8 cellular contexts compared by ENCODE assay signal in genomic region chr2:73174941-73175662, GRCh38. TPM values are rescaled to one million over a fixed set of nuclear protein-coding genes. Genes with fewer than 3 reads are reported as not detected.
A peak's percentile ranks its signal among the peaks of the same experiment; 100 is the strongest.
DNase-seq lines count a peak whose midpoint lies in the region; ATAC-seq and TF ChIP-seq lines count a peak whose summit lies in the region.
"Had no signal": no experiment of that assay in that cellular context is flagged by ENCODE, and none has a peak within 500 bp of the region (broad histone marks: within the 10 kb centered on the region; RNA-seq: fewer than 3 reads in every experiment).

No MANE protein-coding gene starts in this region.

- in situ Hi-C loops in astrocyte of the spinal cord (cut with HindIII; ENCODE audit: low sequenced_read_pairs): no loop called here

- no peaks in the 10 kb centered on the region for H3K36me3 Mint-ChIP-seq in stimulated activated effector memory CD8-positive, alpha-beta T cell treated with anti-CD3 and anti-CD28 coated beads, Interleukin-12 subunit alpha, Interleukin-12 subunit beta, amount 100 ng/mL, for 72 hours
- no peaks in the 10 kb centered on the region for H3K36me3 Mint-ChIP-seq in endothelial cell (ENCODE audit: low read depth, unreplicated experiment)

- H3K27me3 ChIP-seq in left lung: peaks cover 7 to 75% of the 10 kb centered on the region in 2 donors

- no peak for DNase-seq in HFF-Myc (ENCODE audit: extremely low read depth, low read depth)
- no peak for DNase-seq in astrocyte of the spinal cord (ENCODE audit: low read depth, low spot score)
- no peak for DNase-seq in left lung
- no peak for DNase-seq in stimulated activated effector memory CD8-positive, alpha-beta T cell treated with anti-CD3 and anti-CD28 coated beads, Interleukin-12 subunit alpha, Interleukin-12 subunit beta, amount 100 ng/mL, for 72 hours (ENCODE audit: low spot score in 2 of 2)
- DNase-seq in mucosa of descending colon: no peak
- no peak for DNase-seq in endothelial cell (ENCODE audit: low spot score)
- no peak for DNase-seq in NCI-H1694 treated with DMSO at 0.1 percent for 48 hours (lab: John Stamatoyannopoulos, UW)
- DNase-seq: foreskin keratinocyte had no signal

- intact Hi-C loops in left lung (cut with DNase I) (no loop called here), mucosa of descending colon (cut with DNase I, micrococcal nuclease) (loop anchor here in 1 of 2 donors (10.0 kb wide), 1 partner anchor 280 kb away; no protein-coding TSS in a partner anchor)

- peaks cover 32% of the 10 kb centered on the region for H3K4me1 Mint-ChIP-seq in stimulated activated effector memory CD8-positive, alpha-beta T cell treated with anti-CD3 and anti-CD28 coated beads, Interleukin-12 subunit alpha, Interleukin-12 subunit beta, amount 100 ng/mL, for 72 hours
- H3K4me1 Mint-ChIP-seq in endothelial cell (ENCODE audit: unreplicated experiment): peaks cover 9% of the 10 kb centered on the region

- no peaks in the 10 kb centered on the region for H3K9me3 Mint-ChIP-seq in stimulated activated effector memory CD8-positive, alpha-beta T cell treated with anti-CD3 and anti-CD28 coated beads, Interleukin-12 subunit alpha, Interleukin-12 subunit beta, amount 100 ng/mL, for 72 hours
- H3K9me3 Mint-ChIP-seq in endothelial cell (ENCODE audit: unreplicated experiment): no peaks in the 10 kb centered on the region

- H3K4me3 Mint-ChIP-seq in stimulated activated effector memory CD8-positive, alpha-beta T cell treated with anti-CD3 and anti-CD28 coated beads, Interleukin-12 subunit alpha, Interleukin-12 subunit beta, amount 100 ng/mL, for 72 hours: peak overlapping the region; percentile 88
- H3K4me3 Mint-ChIP-seq in endothelial cell (ENCODE audit: unreplicated experiment): no peak overlapping the region

- TF ChIP-seq CTCF in HFF-Myc (IDR thresholded peaks at IDR 0.05; ENCODE audit: low read depth, low read length, missing control alignments) (no peak), astrocyte of the spinal cord (IDR thresholded peaks at IDR 0.05; ENCODE audit: low read depth, low read length) (no peak), left lung (IDR thresholded peaks at IDR 0.05) (no peak), mucosa of descending colon (IDR thresholded peaks at IDR 0.05) (no peak), endothelial cell (IDR thresholded peaks at IDR 0.05; ENCODE audit: unreplicated experiment) (no peak)

- H3K36me3 ChIP-seq in left lung (no peaks in the 10 kb centered on the region), mucosa of descending colon (ENCODE audit: low read depth) (no peaks in the 10 kb centered on the region)

- peaks cover 18% of the 10 kb centered on the region for H3K27me3 Mint-ChIP-seq in endothelial cell (ENCODE audit: unreplicated experiment)

- H3K4me1 ChIP-seq in left lung: peaks cover 21 to 31% of the 10 kb centered on the region in 2 donors
- peaks cover 16% of the 10 kb centered on the region for H3K4me1 ChIP-seq in mucosa of descending colon (ENCODE audit: low read depth)

- no peak for ATAC-seq in left lung
- ATAC-seq in stimulated activated effector memory CD8-positive, alpha-beta T cell treated with anti-CD3 and anti-CD28 coated beads, Interleukin-12 subunit alpha, Interleukin-12 subunit beta, amount 100 ng/mL, for 72 hours: no peak
- no peak for ATAC-seq in mucosa of descending colon

- H3K9me3 ChIP-seq in left lung (no peaks in the 10 kb centered on the region), mucosa of descending colon (no peaks in the 10 kb centered on the region)

- H3K27ac Mint-ChIP-seq in stimulated activated effector memory CD8-positive, alpha-beta T cell treated with anti-CD3 and anti-CD28 coated beads, Interleukin-12 subunit alpha, Interleukin-12 subunit beta, amount 100 ng/mL, for 72 hours: no peak overlapping the region
- H3K27ac Mint-ChIP-seq in endothelial cell (ENCODE audit: unreplicated experiment): no peak overlapping the region

- no peak overlapping the region for H3K27ac ChIP-seq in left lung
- H3K27ac ChIP-seq: foreskin keratinocyte had no signal

- H3K4me3 ChIP-seq in HFF-Myc (replicated peaks; ENCODE audit: low read depth, low read length): peak overlapping the region; percentile 26
- peak overlapping the region; percentile 28 for H3K4me3 ChIP-seq in astrocyte of the spinal cord (ENCODE audit: low read depth, low read length)
- peak overlapping the region; percentile 23 to 56 for H3K4me3 ChIP-seq in left lung
- no peak overlapping the region for H3K4me3 ChIP-seq in mucosa of descending colon

RNA-seq across cellular contexts. Expression of gene NOTO, which starts 27.3 kb away (rescaled TPM):
- total RNA-seq in left lung: not detected
- not detected for total RNA-seq in mucosa of descending colon
- not detected for total RNA-seq in endothelial cell (ENCODE audit: unreplicated experiment)
- total RNA-seq: foreskin keratinocyte had no signal

RNA-seq across cellular contexts. Expression of gene SMYD5, which starts 38.9 kb away (rescaled TPM):
- total RNA-seq in left lung: 10 to 100 TPM; 12.1 to 18.0 TPM
- 10 to 100 TPM; 10.5 to 20.0 (median 16.0) TPM for total RNA-seq in mucosa of descending colon
- 17.0 TPM for total RNA-seq in endothelial cell (ENCODE audit: unreplicated experiment)

RNA-seq across cellular contexts. Expression of gene PRADC1, which starts 57.9 kb away (rescaled TPM):
- 10 to 100 TPM; 23.1 to 23.3 TPM for total RNA-seq in left lung
- total RNA-seq in mucosa of descending colon: 10 to 100 TPM; 30.4 to 37.4 (median 34.6) TPM
- 24.1 TPM for total RNA-seq in endothelial cell (ENCODE audit: unreplicated experiment)

RNA-seq across cellular contexts. Expression of gene CCT7, which starts 59.0 kb away (rescaled TPM):
- 100 to 1,000 TPM; 177 to 226 TPM for total RNA-seq in left lung
- 100 to 1,000 TPM; 132 to 207 (median 144) TPM for total RNA-seq in mucosa of descending colon
- 183 TPM for total RNA-seq in endothelial cell (ENCODE audit: unreplicated experiment)
